In the genomic region with DNA sequence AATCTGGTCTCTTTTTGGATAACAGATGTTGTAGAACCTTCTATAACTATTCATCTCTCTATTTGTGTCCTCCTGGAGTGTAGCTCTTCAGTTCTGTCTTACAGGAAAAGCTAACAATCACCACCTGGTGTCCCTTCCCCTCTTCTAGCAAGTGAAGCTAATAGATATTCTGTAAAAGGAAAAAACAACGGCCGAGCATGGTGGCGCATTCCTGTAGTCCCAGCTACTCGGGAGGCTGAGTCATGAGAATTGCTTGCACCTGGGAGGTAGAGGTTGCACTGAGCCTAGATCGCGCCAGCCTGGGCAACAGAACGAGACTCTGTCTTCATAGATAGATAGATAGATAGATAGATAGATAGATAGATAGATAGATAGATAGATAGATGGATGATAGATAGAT, we compare ENCODE assay signal across 24 cellular contexts.
"Had no signal": no experiment of that assay in that cellular context is flagged by ENCODE, and none has a peak within 500 bp of the region (broad histone marks: within the 10 kb centered on the region; RNA-seq: fewer than 3 reads in every experiment).

No MANE protein-coding gene starts in this region.

- H3K4me1 Mint-ChIP-seq: memory B cell; naive thymus-derived CD4-positive, alpha-beta T cell; nephron; stimulated activated memory B cell treated with anti-CD40 and anti-IgM and Interleukin-4, amounts not matched to agents 10 μg/mL and 1 μg/mL and 100 μg/mL, for 72 hours had no signal

- H3K9me3 ChIP-seq: esophagus muscularis mucosa, ovary, psoas muscle, sigmoid colon, testis, tibial artery, upper lobe of left lung had no signal

- H3K9me3 Mint-ChIP-seq: endodermal cell; memory B cell; nephron; stimulated activated memory B cell treated with anti-CD40 and anti-IgM and Interleukin-4, amounts not matched to agents 10 μg/mL and 1 μg/mL and 100 μg/mL, for 72 hours had no signal

- H3K36me3 ChIP-seq: esophagus muscularis mucosa, ovary, sigmoid colon, tibial artery, upper lobe of left lung had no signal

- H3K27me3 Mint-ChIP-seq: memory B cell; naive thymus-derived CD4-positive, alpha-beta T cell; stimulated activated memory B cell treated with anti-CD40 and anti-IgM and Interleukin-4, amounts not matched to agents 10 μg/mL and 1 μg/mL and 100 μg/mL, for 72 hours had no signal

- H3K27ac Mint-ChIP-seq: endodermal cell; memory B cell; naive thymus-derived CD4-positive, alpha-beta T cell; nephron; stimulated activated memory B cell treated with anti-CD40 and anti-IgM and Interleukin-4, amounts not matched to agents 10 μg/mL and 1 μg/mL and 100 μg/mL, for 72 hours had no signal

- H3K27ac ChIP-seq: dorsolateral prefrontal cortex, esophagus muscularis mucosa, foreskin keratinocyte, ovary, psoas muscle, sigmoid colon, testis, tibial artery, upper lobe of left lung had no signal

- H3K4me1 ChIP-seq: esophagus muscularis mucosa, foreskin keratinocyte, psoas muscle, sigmoid colon, testis, tibial artery had no signal

- H3K4me3 Mint-ChIP-seq: endodermal cell; memory B cell; naive thymus-derived CD4-positive, alpha-beta T cell; nephron; stimulated activated memory B cell treated with anti-CD40 and anti-IgM and Interleukin-4, amounts not matched to agents 10 μg/mL and 1 μg/mL and 100 μg/mL, for 72 hours had no signal

- H3K4me3 ChIP-seq: dorsolateral prefrontal cortex, esophagus muscularis mucosa, lung, ovary, psoas muscle, sigmoid colon, testis, tibial artery, upper lobe of left lung had no signal

- H3K27me3 ChIP-seq: dorsolateral prefrontal cortex, esophagus muscularis mucosa, foreskin keratinocyte, ovary, sigmoid colon, testis, tibial artery, upper lobe of left lung had no signal

- DNase-seq: dorsolateral prefrontal cortex; effector CD8-positive, alpha-beta T cell; endodermal cell; foreskin keratinocyte; kidney; midbrain; naive thymus-derived CD4-positive, alpha-beta T cell; occipital lobe; ovary; posterior cingulate gyrus; psoas muscle; right cardiac atrium; sigmoid colon; stimulated activated CD4-positive, alpha-beta T cell treated with anti-CD3 and anti-CD28 coated beads, Interleukin-4, amount 100 ng/mL, for 4 hours; stimulated activated naive CD8-positive, alpha-beta T cell treated with anti-CD3 and anti-CD28 coated beads, Interleukin-15, Interleukin-2, amounts not matched to agents 100 U/mL and 50 U/mL, for 24 hours; substantia nigra; testis; tibial artery; upper lobe of left lung had no signal

- H3K36me3 Mint-ChIP-seq: memory B cell; naive thymus-derived CD4-positive, alpha-beta T cell; stimulated activated memory B cell treated with anti-CD40 and anti-IgM and Interleukin-4, amounts not matched to agents 10 μg/mL and 1 μg/mL and 100 μg/mL, for 72 hours had no signal
